20 cellular contexts compared by ENCODE assay signal in the genomic region with DNA sequence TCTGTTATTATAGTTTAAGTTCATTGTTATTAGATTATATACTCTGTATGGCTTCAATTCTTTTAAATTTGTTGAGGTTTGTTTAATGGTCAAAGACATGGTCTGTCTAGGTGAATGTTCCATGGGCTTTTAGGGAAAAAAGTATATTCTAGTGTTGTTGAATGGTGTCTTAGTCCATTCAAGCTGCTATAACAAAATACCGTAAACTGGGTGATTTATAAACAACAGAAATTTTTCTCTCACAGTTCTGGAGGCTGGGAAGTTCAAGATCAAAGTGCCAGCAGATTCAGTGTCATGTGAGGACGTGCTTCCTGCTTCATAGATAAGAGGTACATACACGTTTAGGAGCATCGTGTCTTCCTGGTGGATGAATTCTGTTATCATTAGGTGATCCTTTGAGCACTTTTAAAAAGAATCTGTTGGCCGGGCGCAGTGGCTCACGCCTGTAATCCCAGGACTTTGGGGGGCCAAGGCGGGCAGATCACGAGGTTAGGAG. TPM values are rescaled to one million over a fixed set of nuclear protein-coding genes. Genes with fewer than 3 reads are reported as not detected.
DNase-seq lines count a peak whose midpoint lies in the region; ATAC-seq, FAIRE-seq and TF ChIP-seq lines count a peak whose summit lies in the region.
"Had no signal": no experiment of that assay in that cellular context is flagged by ENCODE, and none has a peak within 500 bp of the region (broad histone marks: within the 10 kb centered on the region; RNA-seq: fewer than 3 reads in every experiment).

No MANE protein-coding gene starts in this region.

- no peak overlapping the region for H3K14ac ChIP-seq in mesenchymal stem cell (ENCODE audit: low read length in 2 of 2)

- no peaks in the 10 kb centered on the region for H3K9me3 ChIP-seq in HepG2 (ENCODE audit: low read length)
- peaks cover 0 to 3% (median 0%) of the 10 kb centered on the region in 4 donors for H3K9me3 ChIP-seq in right lobe of liver
- H3K9me3 ChIP-seq in PC-3 (ENCODE audit: low read length): no peaks in the 10 kb centered on the region
- peaks cover 10% of the 10 kb centered on the region for H3K9me3 ChIP-seq in keratinocyte (ENCODE audit: control insufficient read depth, low read depth, low read length)
- H3K9me3 ChIP-seq in mesenchymal stem cell (ENCODE audit: control insufficient read depth, low read length): peaks cover 17% of the 10 kb centered on the region

- no peak overlapping the region for H3K9ac ChIP-seq in HepG2 (ENCODE audit: insufficient read depth, low read depth, low read length)
- H3K9ac ChIP-seq in PC-3 (ENCODE audit: low read length): no peak overlapping the region
- no peak overlapping the region for H3K9ac ChIP-seq in keratinocyte (ENCODE audit: control insufficient read depth, extremely low read depth, insufficient read depth, low read length)
- H3K9ac ChIP-seq in mesenchymal stem cell (ENCODE audit: low read length): no peak overlapping the region
- H3K9ac ChIP-seq: BLaER1 had no signal

- H2AK5ac ChIP-seq in mesenchymal stem cell (ENCODE audit: low read length, severe bottlenecking): no peak overlapping the region

- no peak overlapping the region for H3K4me2 ChIP-seq in HepG2 (ENCODE audit: low read depth, low read length)
- H3K4me2 ChIP-seq in PC-3 (ENCODE audit: low read length): no peak overlapping the region
- no peak overlapping the region for H3K4me2 ChIP-seq in keratinocyte (ENCODE audit: control insufficient read depth, extremely low read depth, insufficient read depth, low read depth, low read length)
- no peak overlapping the region for H3K4me2 ChIP-seq in mesenchymal stem cell (ENCODE audit: low read length, poor library complexity, severe bottlenecking)
- H3K4me2 ChIP-seq: BLaER1, GM23338 had no signal

- POLR2A ChIA-PET in HepG2 (lab: Yijun Ruan, JAX): no interaction called here
- POLR2A ChIA-PET in PC-3 (lab: Charles Lee; ENCODE audit: unreplicated experiment): no interaction called here

- no peak for ATAC-seq in HepG2
- ATAC-seq in right lobe of liver: no peak
- ATAC-seq in PC-3: no peak
- no peak for ATAC-seq in left lobe of liver
- ATAC-seq: CD8-positive, alpha-beta T cell; GM23338; HCT116 had no signal

- CTCF ChIA-PET in HepG2 (lab: Yijun Ruan, JAX; ENCODE audit: low intra/inter-chr PET ratio, low total read pairs): no interaction called here
- CTCF ChIA-PET in PC-3 (lab: Charles Lee): no interaction called here

- BruUV-seq in HepG2 (replicated peaks; lab: Mats Ljungman, UMichigan) (no TSS peak), PC-3 (replicated peaks; lab: Mats Ljungman, UMichigan) (no TSS peak)

- H3K27me3 ChIP-seq in HepG2 (ENCODE audit: control insufficient read depth in 1 of 2, insufficient read depth in 2 of 2, low read length in 2 of 2) (no peaks in the 10 kb centered on the region), right lobe of liver (no peaks in the 10 kb centered on the region), PC-3 (ENCODE audit: low read length) (no peaks in the 10 kb centered on the region), keratinocyte (ENCODE audit: control insufficient read depth, extremely low read depth, insufficient read depth, low read length) (no peaks in the 10 kb centered on the region), mesenchymal stem cell (ENCODE audit: control insufficient read depth in 1 of 2, insufficient read depth in 1 of 2, low read length in 2 of 2) (no peaks in the 10 kb centered on the region)
- H3K27me3 ChIP-seq: BLaER1 had no signal

- H4K20me1 ChIP-seq in HepG2 (ENCODE audit: insufficient read depth, low read length): no peaks in the 10 kb centered on the region; the same call in 1 of the 2 replicates
- H4K20me1 ChIP-seq in PC-3 (ENCODE audit: low read length): no peaks in the 10 kb centered on the region
- no peaks in the 10 kb centered on the region for H4K20me1 ChIP-seq in keratinocyte (ENCODE audit: control insufficient read depth, extremely low read depth, insufficient read depth, low read length)

- H3K79me1 ChIP-seq in mesenchymal stem cell (replicated peaks; ENCODE audit: low read length, poor library complexity, severe bottlenecking): peaks cover 2% of the 10 kb centered on the region

- DNase-seq in HepG2 (ENCODE audit: low spot score): no peak
- DNase-seq in right lobe of liver: no peak
- no peak for DNase-seq in PC-3
- DNase-seq in keratinocyte (ENCODE audit: low read depth, low spot score): no peak
- no peak for DNase-seq in left lobe of liver (ENCODE audit: low spot score)
- DNase-seq in mesenchymal stem cell: no peak
- DNase-seq: Caco-2; CD4-positive, CD25-positive, alpha-beta regulatory T cell; CD8-positive, alpha-beta T cell; DMS153; DND-41; H9 had no signal

- H3K23ac ChIP-seq in mesenchymal stem cell (ENCODE audit: low read length in 2 of 2): no peak overlapping the region

- H3K36me3 ChIP-seq in HepG2 (replicated peaks in 1 of 2; ENCODE audit: control insufficient read depth in 1 of 2, insufficient read depth in 2 of 2, low read length in 2 of 2) (peaks cover 1 to 15% of the 10 kb centered on the region in 2 experiments; a peak in 4 of 5 replicates), right lobe of liver (peaks cover 0 to 42% (median 15%) of the 10 kb centered on the region in 4 donors), PC-3 (ENCODE audit: low read depth, low read length) (no peaks in the 10 kb centered on the region), keratinocyte (ENCODE audit: control insufficient read depth in 2 of 2, extremely low read depth in 1 of 2, insufficient read depth in 2 of 2, low read length in 2 of 2) (peaks cover 0 to 7% of the 10 kb centered on the region in 2 experiments), mesenchymal stem cell (ENCODE audit: control insufficient read depth in 1 of 2, insufficient read depth in 2 of 2, low read depth in 1 of 2, low read length in 2 of 2) (peaks cover 9 to 44% of the 10 kb centered on the region in 2 experiments)

- H2AFZ ChIP-seq in HepG2 (ENCODE audit: low read length) (no peak overlapping the region), PC-3 (ENCODE audit: low read length) (no peak overlapping the region), keratinocyte (ENCODE audit: control insufficient read depth, low read length) (no peak overlapping the region), mesenchymal stem cell (ENCODE audit: low read depth, low read length) (no peak overlapping the region)
- H2AFZ ChIP-seq: GM23338 had no signal

- no peak for TF ChIP-seq RAD21 in HepG2 (CRISPR knock-in tag; IDR thresholded peaks at IDR 0.05)

- H4K8ac ChIP-seq in mesenchymal stem cell (ENCODE audit: low read length): no peak overlapping the region

- no peak for FAIRE-seq in HepG2 (lab: Jason Lieb, UNC)
- FAIRE-seq in keratinocyte (lab: Jason Lieb, UNC): peak; percentile 13
- FAIRE-seq: A204.1, G401.6, GM12892 had no signal

- dilution Hi-C loops in keratinocyte (cut with MboI; ENCODE audit: extremely low pct_ligation_motif_present, low sequenced_read_pairs): no loop called here

- H2BK12ac ChIP-seq in mesenchymal stem cell (ENCODE audit: low read length in 2 of 2): no peak overlapping the region

- no peaks in the 10 kb centered on the region for H3K9me2 ChIP-seq in PC-3 (replicated peaks; ENCODE audit: low read length)

- in situ Hi-C loops in HepG2 (cut with HindIII; ENCODE audit: extremely low pct_ligation_motif_present, low pct_unique_long_range_greater_than_20kb): no loop called here

- H4K91ac ChIP-seq in mesenchymal stem cell (ENCODE audit: low read length): no peak overlapping the region

- no peaks in the 10 kb centered on the region for H3F3A ChIP-seq in PC-3 (ENCODE audit: low read length, unreplicated experiment)

- H3K18ac ChIP-seq in mesenchymal stem cell (ENCODE audit: low read depth in 1 of 2, low read length in 2 of 2): no peak overlapping the region

- no peak overlapping the region for H2BK15ac ChIP-seq in mesenchymal stem cell (ENCODE audit: low read depth, poor library complexity, severe bottlenecking)

- no peak overlapping the region for H2BK120ac ChIP-seq in mesenchymal stem cell (ENCODE audit: low read depth, low read length)

- TF ChIP-seq EP300 in HepG2 (IDR thresholded peaks at IDR 0.05; ENCODE audit: low read depth in 2 of 2, low read length in 2 of 2) (no peak), HepG2 (CRISPR knock-in tag; IDR thresholded peaks at IDR 0.05; ENCODE audit: borderline replicate concordance) (no peak)

- TF ChIP-seq POLR2A in HepG2 (IDR thresholded peaks at IDR 0.05; ENCODE audit: insufficient read depth in 1 of 2, low read depth in 2 of 2, low read length in 2 of 2) (no peak), right lobe of liver (IDR thresholded peaks at IDR 0.05) (no peak)

- 88% methylated on average over 9 of the region's 9 CpGs for WGBS in HepG2 (ENCODE audit: low lambda C conversion rate)
- 72% methylated on average over 9 of the region's 9 CpGs for whole genome bisulfite sequencing in right lobe of liver (ENCODE audit: insufficient coverage, low coverage, low lambda C conversion rate, missing lambda C conversion rate)
- WGBS in mesenchymal stem cell: 97% methylated on average over 9 of the region's 9 CpGs

- H3K79me2 ChIP-seq in HepG2 (ENCODE audit: insufficient read depth, low read length) (no peaks in the 10 kb centered on the region), PC-3 (ENCODE audit: low read length) (no peaks in the 10 kb centered on the region), keratinocyte (ENCODE audit: control insufficient read depth, insufficient read depth, low read length) (no peaks in the 10 kb centered on the region)

- intact Hi-C loops in HepG2 (cut with micrococcal nuclease; ENCODE audit: unreplicated experiment) (no loop called here), right lobe of liver (cut with DNase I) (no loop called here), PC-3 (cut with micrococcal nuclease) (no loop called here)

- no peaks in the 10 kb centered on the region for H3K9me1 ChIP-seq in keratinocyte (ENCODE audit: control insufficient read depth, extremely low read depth, insufficient read depth, low read length)

- H3K4me1 ChIP-seq in HepG2 (ENCODE audit: insufficient read depth, low read length) (peaks cover 33% of the 10 kb centered on the region), right lobe of liver (peaks cover 0 to 31% (median 9%) of the 10 kb centered on the region in 4 donors), PC-3 (ENCODE audit: insufficient read depth, low read length) (peaks cover 42% of the 10 kb centered on the region), keratinocyte (ENCODE audit: control insufficient read depth, extremely low read depth, insufficient read depth, low read length) (peaks cover 11% of the 10 kb centered on the region), mesenchymal stem cell (ENCODE audit: control insufficient read depth, insufficient read depth, low read depth, low read length) (peaks cover 3% of the 10 kb centered on the region)

- no peak for TF ChIP-seq CTCF in HepG2 (CRISPR knock-in tag; IDR thresholded peaks at IDR 0.05)
- no peak for TF ChIP-seq CTCF in right lobe of liver (IDR thresholded peaks at IDR 0.05)
- no peak for TF ChIP-seq CTCF in PC-3 (conservative IDR thresholded peaks at IDR 0.05; ENCODE audit: low read depth, low read length)
- TF ChIP-seq CTCF in keratinocyte (optimal IDR thresholded peaks at IDR 0.05 in 1 of 3, IDR thresholded peaks at IDR 0.05 in 1 of 3, conservative IDR thresholded peaks at IDR 0.05 in 1 of 3; ENCODE audit: extremely low read depth in 1 of 3, insufficient read depth in 2 of 3, low read length in 3 of 3): no peak

- no peak overlapping the region for H2BK5ac ChIP-seq in mesenchymal stem cell (ENCODE audit: low read depth, low read length, poor library complexity, severe bottlenecking)

- H3K27ac ChIP-seq in HepG2 (ENCODE audit: extremely low read length, insufficient read depth, low read length) (no peak overlapping the region), right lobe of liver (no peak overlapping the region), PC-3 (ENCODE audit: low read length) (peak overlapping the region; percentile 90), keratinocyte (ENCODE audit: control insufficient read depth, insufficient read depth, low read length) (no peak overlapping the region), mesenchymal stem cell (ENCODE audit: low read length, poor library complexity, severe bottlenecking) (no peak overlapping the region)
- H3K27ac ChIP-seq: 22Rv1, BLaER1, C4-2B had no signal

- H3K4me3 ChIP-seq in HepG2 (replicated peaks in 1 of 3; ENCODE audit: insufficient read depth in 1 of 3, low read depth in 2 of 3, low read length in 3 of 3) (no peak overlapping the region), right lobe of liver (no peak overlapping the region), PC-3 (ENCODE audit: low read length) (no peak overlapping the region), keratinocyte (ENCODE audit: control insufficient read depth in 2 of 3, extremely low read depth in 1 of 3, insufficient read depth in 2 of 3, low read depth in 1 of 3, low read length in 3 of 3) (no peak overlapping the region), mesenchymal stem cell (ENCODE audit: insufficient read depth in 1 of 2, low read depth in 1 of 2, low read length in 2 of 2) (no peak overlapping the region)
- H3K4me3 ChIP-seq: BLaER1, GM23338 had no signal

- H3K4ac ChIP-seq in mesenchymal stem cell (ENCODE audit: low read depth in 1 of 2, low read length in 2 of 2): no peak overlapping the region

RNA-seq across cellular contexts. Expression of gene PPARA, which starts 26.2 kb away (rescaled TPM):
- total RNA-seq in HepG2 (2016; rRNA removed; fragmentation: Illumina TruSeq; extraction: Trizol) (24.7 and 32.0 TPM in 2 replicates), right lobe of liver (100 to 1,000 TPM in 3 of 6 experiments, 10 to 100 TPM in 3; 64.4 to 152 (median 95.1) TPM), PC-3 (2014; rRNA removed) (6.0 and 7.7 TPM in 2 replicates), left lobe of liver (122 TPM)
- 25.2 and 27.4 TPM in 2 replicates for total RNA-seq in HepG2 (2016; cell fraction: cytosol; rRNA removed; fragmentation: Illumina TruSeq; extraction: Trizol; ENCODE audit: low read depth)
- total RNA-seq in HepG2 (2016; cell fraction: insoluble cytoplasmic fraction; rRNA removed; fragmentation: Illumina TruSeq; extraction: Trizol): 25.2 and 26.2 TPM in 2 replicates
- total RNA-seq in HepG2 (2016; cell fraction: membrane; rRNA removed; fragmentation: Illumina TruSeq; extraction: Trizol): 42.1 and 44.8 TPM in 2 replicates
- total RNA-seq in HepG2 (2016; cell fraction: nucleus; rRNA removed; fragmentation: Illumina TruSeq; extraction: Trizol): 16.8 and 21.1 TPM in 2 replicates
- polyA plus RNA-seq in HepG2 (2011; rRNA removed) (16.6 and 18.2 TPM in 2 replicates), keratinocyte (3.8 to 5.7 TPM (median 4.9 TPM) in 3 replicates)
- 14.0 and 14.5 TPM in 2 replicates for polyA plus RNA-seq in HepG2 (2011; cell fraction: cytosol; rRNA removed)
- polyA plus RNA-seq in HepG2 (2011; cell fraction: nucleus; rRNA removed): 11.7 and 12.6 TPM in 2 replicates
- polyA plus RNA-seq in HepG2 (2012): 20.9 and 22.5 TPM in 2 replicates
- 26.1 and 26.5 TPM in 2 replicates for polyA plus RNA-seq in HepG2 (2016; cell fraction: cytosol; fragmentation: Illumina TruSeq; extraction: Trizol; ENCODE audit: low read depth)
- polyA plus RNA-seq in HepG2 (2016; cell fraction: insoluble cytoplasmic fraction; fragmentation: Illumina TruSeq; extraction: Trizol; ENCODE audit: low read depth): 15.3 and 15.6 TPM in 2 replicates
- 29.1 and 30.3 TPM in 2 replicates for polyA plus RNA-seq in HepG2 (2016; cell fraction: membrane; fragmentation: Illumina TruSeq; extraction: Trizol; ENCODE audit: low read depth)
- 21.2 and 21.4 TPM in 2 replicates for polyA plus RNA-seq in HepG2 (2016; cell fraction: nucleus; fragmentation: Illumina TruSeq; extraction: Trizol; ENCODE audit: insufficient read depth, low read depth)
- polyA minus RNA-seq in HepG2 (2011; rRNA and poly(A)+ RNA removed; ENCODE audit: low replicate concordance): 7.8 and 47.2 TPM in 2 replicates
- polyA minus RNA-seq in HepG2 (2011; cell fraction: cytosol; rRNA and poly(A)+ RNA removed): 23.7 and 30.1 TPM in 2 replicates
- 30.8 and 34.2 TPM in 2 replicates for polyA minus RNA-seq in HepG2 (2011; cell fraction: nucleus; rRNA and poly(A)+ RNA removed)
- 3.0 TPM for polyA plus RNA-seq in keratinocyte (2011; ENCODE audit: low read depth)
- polyA plus RNA-seq in keratinocyte (2011; cell fraction: cytosol; rRNA removed): 4.3 and 5.2 TPM in 2 replicates
- polyA plus RNA-seq in keratinocyte (2011; cell fraction: nucleus; rRNA removed): 5.7 TPM in 2 replicates
- 5.0 and 6.3 TPM in 2 replicates for polyA plus RNA-seq in keratinocyte (2012; ENCODE audit: low replicate concordance)
- polyA minus RNA-seq in keratinocyte: 7.1 to 18.8 TPM (median 10.4 TPM) in 3 replicates
- polyA minus RNA-seq in keratinocyte (2011; cell fraction: cytosol; rRNA and poly(A)+ RNA removed): 10.7 TPM
- polyA minus RNA-seq in keratinocyte (2011; cell fraction: nucleus; rRNA and poly(A)+ RNA removed): 8.8 and 9.4 TPM in 2 replicates
- polyA plus RNA-seq in mesenchymal stem cell (2013, experiment 1 of 2): 7.7 TPM
- polyA plus RNA-seq in mesenchymal stem cell (2013, experiment 2 of 2): 6.9 TPM
